Comparison of ENCODE assay signal across 2 cellular contexts in the genomic region with DNA sequence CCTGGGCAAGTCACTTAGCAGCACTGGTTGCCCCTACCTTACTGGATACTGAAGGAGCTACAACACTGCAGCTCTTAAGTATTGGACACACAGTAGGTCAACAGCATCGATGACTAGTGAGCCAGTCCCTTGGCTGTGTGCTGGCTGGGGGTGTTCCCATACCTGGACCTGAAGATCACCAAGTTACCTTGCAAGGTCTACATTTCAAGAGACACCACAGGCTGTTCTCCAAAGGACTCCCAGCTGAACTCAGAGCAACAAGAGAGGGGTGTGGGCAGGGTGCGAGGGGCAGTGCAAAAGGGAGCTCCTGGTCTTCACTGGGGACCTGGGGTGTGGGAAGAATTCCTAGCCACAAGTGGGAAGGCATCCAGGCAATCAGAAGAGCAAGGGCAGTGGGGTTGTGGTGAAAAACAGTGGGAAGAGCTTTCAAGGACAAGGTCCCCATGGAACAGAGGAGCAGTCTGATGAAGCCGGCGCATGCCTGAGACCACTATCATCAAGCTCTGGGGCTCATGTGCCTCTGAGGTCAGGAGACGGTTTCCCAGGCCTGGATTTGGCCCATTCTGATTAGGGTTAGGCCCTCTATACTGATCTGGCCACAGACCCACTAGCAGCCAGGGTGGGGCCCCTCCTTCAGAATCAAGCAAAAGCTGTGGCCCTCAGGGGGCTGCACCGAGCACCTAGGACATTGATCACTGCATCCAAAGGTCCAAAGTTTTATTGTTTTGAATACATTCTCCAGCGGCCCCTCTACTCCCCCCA.
TF ChIP-seq lines count a peak whose summit lies in the region.

No MANE protein-coding gene starts in this region.

TF ChIP-seq in HCT116, 20 proteins besides CTCF, POLR2A, EP300 and RAD21:
- TF ChIP-seq JUND (IDR thresholded peaks at IDR 0.05) (no peak), YY1 (IDR thresholded peaks at IDR 0.05; ENCODE audit: extremely low read depth, insufficient replicate concordance, low read depth, low read length) (no peak), CEBPB (IDR thresholded peaks at IDR 0.05; ENCODE audit: low read depth) (no peak), FOSL1 (IDR thresholded peaks at IDR 0.05; ENCODE audit: low read depth) (no peak), POLR2AphosphoS5 (IDR thresholded peaks at IDR 0.05; ENCODE audit: low read depth, low read length) (no peak; the same call in 1 of the 2 replicates), SRF (IDR thresholded peaks at IDR 0.05; ENCODE audit: low read depth) (no peak), EZH2 (IDR thresholded peaks at IDR 0.05) (no peak), TCF7L2 (IDR thresholded peaks at IDR 0.05; ENCODE audit: borderline replicate concordance, extremely low read depth, insufficient read depth, insufficient read length) (no peak)
- TF ChIP-seq, protein P1, sequence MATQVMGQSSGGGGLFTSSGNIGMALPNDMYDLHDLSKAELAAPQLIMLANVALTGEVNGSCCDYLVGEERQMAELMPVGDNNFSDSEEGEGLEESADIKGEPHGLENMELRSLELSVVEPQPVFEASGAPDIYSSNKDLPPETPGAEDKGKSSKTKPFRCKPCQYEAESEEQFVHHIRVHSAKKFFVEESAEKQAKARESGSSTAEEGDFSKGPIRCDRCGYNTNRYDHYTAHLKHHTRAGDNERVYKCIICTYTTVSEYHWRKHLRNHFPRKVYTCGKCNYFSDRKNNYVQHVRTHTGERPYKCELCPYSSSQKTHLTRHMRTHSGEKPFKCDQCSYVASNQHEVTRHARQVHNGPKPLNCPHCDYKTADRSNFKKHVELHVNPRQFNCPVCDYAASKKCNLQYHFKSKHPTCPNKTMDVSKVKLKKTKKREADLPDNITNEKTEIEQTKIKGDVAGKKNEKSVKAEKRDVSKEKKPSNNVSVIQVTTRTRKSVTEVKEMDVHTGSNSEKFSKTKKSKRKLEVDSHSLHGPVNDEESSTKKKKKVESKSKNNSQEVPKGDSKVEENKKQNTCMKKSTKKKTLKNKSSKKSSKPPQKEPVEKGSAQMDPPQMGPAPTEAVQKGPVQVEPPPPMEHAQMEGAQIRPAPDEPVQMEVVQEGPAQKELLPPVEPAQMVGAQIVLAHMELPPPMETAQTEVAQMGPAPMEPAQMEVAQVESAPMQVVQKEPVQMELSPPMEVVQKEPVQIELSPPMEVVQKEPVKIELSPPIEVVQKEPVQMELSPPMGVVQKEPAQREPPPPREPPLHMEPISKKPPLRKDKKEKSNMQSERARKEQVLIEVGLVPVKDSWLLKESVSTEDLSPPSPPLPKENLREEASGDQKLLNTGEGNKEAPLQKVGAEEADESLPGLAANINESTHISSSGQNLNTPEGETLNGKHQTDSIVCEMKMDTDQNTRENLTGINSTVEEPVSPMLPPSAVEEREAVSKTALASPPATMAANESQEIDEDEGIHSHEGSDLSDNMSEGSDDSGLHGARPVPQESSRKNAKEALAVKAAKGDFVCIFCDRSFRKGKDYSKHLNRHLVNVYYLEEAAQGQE (IDR thresholded peaks at IDR 0.05; ENCODE audit: low read depth) = no peak
TF ChIP-seq in HCT116: peak in this region for 0.

TF ChIP-seq in GM12878, 131 proteins besides CTCF, POLR2A, EP300 and RAD21:
- TF ChIP-seq FOXK2 (IDR thresholded peaks at IDR 0.05) (no peak), IRF4 (IDR thresholded peaks at IDR 0.05; ENCODE audit: low read depth, low read length) (no peak), DPF2 (IDR thresholded peaks at IDR 0.05) (0 out of 2 replicates have a peak, but pooled peaks have one; percentile 29)
